In genomic region chr6:32868257-32868788, GRCh38 we compare ENCODE assay signal across 8 cellular contexts. TPM values are rescaled to one million over a fixed set of nuclear protein-coding genes. Genes with fewer than 3 reads are reported as not detected.
DNase-seq lines count a peak whose midpoint lies in the region; ATAC-seq and TF ChIP-seq lines count a peak whose summit lies in the region.

No MANE protein-coding gene starts in this region.

- TF ChIP-seq CTCF in DOHH2 (IDR thresholded peaks at IDR 0.05; ENCODE audit: low read depth, low read length, poor library complexity, severe bottlenecking) (peak; percentile 94), gastroesophageal sphincter (IDR thresholded peaks at IDR 0.05) (peak; percentile 87 to 98 (median 92)), upper lobe of right lung (IDR thresholded peaks at IDR 0.05) (peak; percentile 92)

- H2BK120ac ChIP-seq in trophoblast cell (ENCODE audit: insufficient read depth, low read length, poor library complexity) = no peak overlapping the region

- WGBS in gastroesophageal sphincter (ENCODE audit: low coverage in 1 of 2), 2 donors = 15 to 20% methylated on average over 5 of the region's 5 CpGs
- no CpG with 5 or more reads among the region's 5 CpGs for WGBS in trophoblast cell (ENCODE audit: extremely low coverage, insufficient coverage, insufficient read length)

- no peaks in the 10 kb centered on the region; the same call in 1 of the 2 replicates for H3F3A ChIP-seq in DOHH2 (ENCODE audit: control insufficient read depth, insufficient read depth)

- H4K20me1 ChIP-seq in DOHH2 (ENCODE audit: control insufficient read depth, insufficient read depth, low read depth, low read length) (no peaks in the 10 kb centered on the region), Karpas-422 (ENCODE audit: insufficient read depth, low read depth, low read length) (no peaks in the 10 kb centered on the region)

- peak; percentile 55 for ATAC-seq in gastroesophageal sphincter
- peak; percentile 90 for ATAC-seq in upper lobe of right lung
- ATAC-seq in GM21367 (IDR thresholded peaks at IDR 0.05; ENCODE audit: unreplicated experiment) = no peak

- H3K36me3 ChIP-seq in DOHH2 (ENCODE audit: control insufficient read depth, low read length) = no peaks in the 10 kb centered on the region
- H3K36me3 ChIP-seq in Karpas-422 (ENCODE audit: insufficient read depth, low read length) = no peaks in the 10 kb centered on the region
- H3K36me3 ChIP-seq in gastroesophageal sphincter = no peaks in the 10 kb centered on the region
- H3K36me3 ChIP-seq in trophoblast cell (ENCODE audit: control insufficient read depth in 1 of 2, insufficient read depth in 2 of 2, low read length in 2 of 2) = no peaks in the 10 kb centered on the region
- H3K36me3 ChIP-seq in upper lobe of right lung = no peaks in the 10 kb centered on the region

- H3K4me3 ChIP-seq in DOHH2 (ENCODE audit: low read length) = peak overlapping the region; percentile 39
- peak overlapping the region; percentile 49 for H3K4me3 ChIP-seq in Karpas-422 (ENCODE audit: low read length)
- H3K4me3 ChIP-seq in gastroesophageal sphincter = no peak overlapping the region
- H3K4me3 ChIP-seq in trophoblast cell (ENCODE audit: low read depth, low read length) = no peak overlapping the region
- no peak overlapping the region for H3K4me3 ChIP-seq in upper lobe of right lung

- in situ Hi-C loops in SK-MEL-5 (cut with HindIII; ENCODE audit: low pct_unique_long_range_greater_than_20kb, low sequenced_read_pairs) = no loop called here

- H2AFZ ChIP-seq in Karpas-422 (ENCODE audit: low read length) (peak overlapping the region; percentile 64; the same call in 1 of the 2 replicates), trophoblast cell (ENCODE audit: insufficient read depth, low read length, poor library complexity) (no peak overlapping the region)

- H3K4me1 ChIP-seq in DOHH2 (ENCODE audit: control insufficient read depth, low read length) = peaks cover 27% of the 10 kb centered on the region
- H3K4me1 ChIP-seq in Karpas-422 (ENCODE audit: low read length) = peaks cover 32% of the 10 kb centered on the region
- H3K4me1 ChIP-seq in gastroesophageal sphincter = no peaks in the 10 kb centered on the region
- no peaks in the 10 kb centered on the region for H3K4me1 ChIP-seq in trophoblast cell (ENCODE audit: control insufficient read depth in 1 of 2, insufficient read depth in 2 of 2, low read length in 2 of 2)
- no peaks in the 10 kb centered on the region for H3K4me1 ChIP-seq in upper lobe of right lung

- H3K27ac ChIP-seq in DOHH2 (ENCODE audit: low read depth, low read length) (no peak overlapping the region), Karpas-422 (ENCODE audit: low read length) (peak overlapping the region; percentile 94), gastroesophageal sphincter (no peak overlapping the region), trophoblast cell (ENCODE audit: low read depth, low read length) (no peak overlapping the region), upper lobe of right lung (no peak overlapping the region)

- H3K14ac ChIP-seq in trophoblast cell (ENCODE audit: low read length) = no peak overlapping the region

- peak overlapping the region; percentile 63 for H3K4me2 ChIP-seq in DOHH2 (ENCODE audit: low read length)
- peak overlapping the region; percentile 80 for H3K4me2 ChIP-seq in Karpas-422 (ENCODE audit: low read depth, low read length, poor library complexity, severe bottlenecking)
- no peak overlapping the region for H3K4me2 ChIP-seq in trophoblast cell (ENCODE audit: low read length)

- H3K79me2 ChIP-seq in DOHH2 (ENCODE audit: control insufficient read depth, low read length) = no peaks in the 10 kb centered on the region
- no peaks in the 10 kb centered on the region for H3K79me2 ChIP-seq in Karpas-422 (ENCODE audit: low read length)
- H3K79me2 ChIP-seq in trophoblast cell (ENCODE audit: control insufficient read depth, insufficient read depth, low read length, poor library complexity) = no peaks in the 10 kb centered on the region

- intact Hi-C loops in upper lobe of right lung (cut with DNase I) = loop anchor here (5.0 kb wide), 1 partner anchor 41 kb away; no protein-coding TSS in a partner anchor

- H2BK12ac ChIP-seq in trophoblast cell (ENCODE audit: low read length) = no peak overlapping the region

- DNase-seq in Karpas-422 (peak; percentile 96), SK-MEL-5 (ENCODE audit: low read depth, low spot score) (peak; percentile 81), trophoblast cell (peak; percentile 69 to 95), upper lobe of right lung (peak; percentile 78)
- DNase-seq in activated effector memory CD4-positive, alpha-beta T cell treated with Interleukin-2 at 50 U/mL for 16 hours = peak; percentile 70

- H4K91ac ChIP-seq in trophoblast cell (ENCODE audit: low read depth, low read length) = no peak overlapping the region

- H4K8ac ChIP-seq in trophoblast cell (ENCODE audit: low read depth, low read length) = no peak overlapping the region

- H2BK5ac ChIP-seq in trophoblast cell (ENCODE audit: low read depth, low read length, poor library complexity) = no peak overlapping the region

- H3K9ac ChIP-seq in Karpas-422 (ENCODE audit: low read length) = peak overlapping the region; percentile 69
- no peak overlapping the region for H3K9ac ChIP-seq in trophoblast cell (ENCODE audit: low read length)

- no peak overlapping the region for H3K23ac ChIP-seq in trophoblast cell (ENCODE audit: low read length)

- no peak overlapping the region for H3K18ac ChIP-seq in trophoblast cell (ENCODE audit: low read length)

- H3K9me3 ChIP-seq in DOHH2 (ENCODE audit: control insufficient read depth, insufficient read depth, low read length) (no peaks in the 10 kb centered on the region), Karpas-422 (ENCODE audit: low read length) (no peaks in the 10 kb centered on the region), gastroesophageal sphincter (peaks cover 0 to 10% (median 0%) of the 10 kb centered on the region in 3 donors), trophoblast cell (ENCODE audit: insufficient read depth, low read depth, low read length) (no peaks in the 10 kb centered on the region), upper lobe of right lung (no peaks in the 10 kb centered on the region)

- H3K4ac ChIP-seq in trophoblast cell (ENCODE audit: low read depth, low read length) = no peak overlapping the region

- H4K12ac ChIP-seq in trophoblast cell (ENCODE audit: low read depth, low read length) = no peak overlapping the region

- H3K27me3 ChIP-seq in DOHH2 (ENCODE audit: control insufficient read depth, low read length) = no peaks in the 10 kb centered on the region
- no peaks in the 10 kb centered on the region for H3K27me3 ChIP-seq in Karpas-422 (ENCODE audit: low read length)
- peaks cover 17% of the 10 kb centered on the region for H3K27me3 ChIP-seq in gastroesophageal sphincter
- H3K27me3 ChIP-seq in trophoblast cell (ENCODE audit: insufficient read depth, low read length) = no peaks in the 10 kb centered on the region
- no peaks in the 10 kb centered on the region for H3K27me3 ChIP-seq in upper lobe of right lung

- TF ChIP-seq POLR2A in gastroesophageal sphincter (IDR thresholded peaks at IDR 0.05) = no peak

- no peak for TF ChIP-seq EP300 in gastroesophageal sphincter (IDR thresholded peaks at IDR 0.05)

- no peak overlapping the region for H2AK5ac ChIP-seq in trophoblast cell (ENCODE audit: low read length)

- H3K9me2 ChIP-seq in DOHH2 (replicated peaks; ENCODE audit: control insufficient read depth, low read length) (no peaks in the 10 kb centered on the region), Karpas-422 (replicated peaks; ENCODE audit: insufficient read depth, low read length) (no peaks in the 10 kb centered on the region)

- H3K79me1 ChIP-seq in trophoblast cell (ENCODE audit: low read length) = no peaks in the 10 kb centered on the region

RNA-seq across cellular contexts. Expression of gene PSMB9, which starts 14.3 kb away (rescaled TPM):
- total RNA-seq in Karpas-422 (2014; rRNA removed; shearing (Covaris generic); ENCODE audit: low replicate concordance) = 185 and 284 TPM in 2 replicates
- total RNA-seq in SK-MEL-5 (2014; rRNA removed; shearing (Covaris generic)) = 10.4 and 15.4 TPM in 2 replicates
- polyA plus RNA-seq in SK-MEL-5 (2015; cell fraction: cytosol; rRNA removed) = 20.7 and 24.6 TPM in 2 replicates
- polyA plus RNA-seq in SK-MEL-5 (2015; cell fraction: nucleus; rRNA removed) = 6.5 and 8.5 TPM in 2 replicates
- total RNA-seq in gastroesophageal sphincter (10 to 100 TPM; 12.9 to 19.7 (median 15.8) TPM), upper lobe of right lung (47.2 TPM)
- polyA plus RNA-seq in trophoblast cell (2013) = not detected in 2 replicates

RNA-seq across cellular contexts. Expression of gene TAP1, which starts 14.8 kb away (rescaled TPM):
- total RNA-seq in Karpas-422 (2014; rRNA removed; shearing (Covaris generic); ENCODE audit: low replicate concordance) = 120 and 171 TPM in 2 replicates
- 30.6 and 36.4 TPM in 2 replicates for total RNA-seq in SK-MEL-5 (2014; rRNA removed; shearing (Covaris generic))
- 32.6 and 35.5 TPM in 2 replicates for polyA plus RNA-seq in SK-MEL-5 (2015; cell fraction: cytosol; rRNA removed)
- 25.3 and 25.7 TPM in 2 replicates for polyA plus RNA-seq in SK-MEL-5 (2015; cell fraction: nucleus; rRNA removed)
- 10 to 100 TPM; 24.6 to 41.8 (median 26.5) TPM for total RNA-seq in gastroesophageal sphincter
- 1.9 and 2.2 TPM in 2 replicates for polyA plus RNA-seq in trophoblast cell (2013)
- 60.4 TPM for total RNA-seq in upper lobe of right lung

RNA-seq across cellular contexts. Expression of gene PSMB8, which starts 24.5 kb away (rescaled TPM):
- total RNA-seq in Karpas-422 (2014; rRNA removed; shearing (Covaris generic); ENCODE audit: low replicate concordance) = 212 and 306 TPM in 2 replicates
- 40.4 and 43.9 TPM in 2 replicates for total RNA-seq in SK-MEL-5 (2014; rRNA removed; shearing (Covaris generic))
- polyA plus RNA-seq in SK-MEL-5 (2015; cell fraction: cytosol; rRNA removed) = 28.9 and 33.5 TPM in 2 replicates
- 39.7 and 43.3 TPM in 2 replicates for polyA plus RNA-seq in SK-MEL-5 (2015; cell fraction: nucleus; rRNA removed)
- total RNA-seq in gastroesophageal sphincter = 10 to 100 TPM; 20.2 to 49.9 (median 36.7) TPM
- polyA plus RNA-seq in trophoblast cell (2013) = 0.16 and 0.17 TPM in 2 replicates
- total RNA-seq in upper lobe of right lung = 86.9 TPM

RNA-seq across cellular contexts. Expression of gene TAP2, which starts 29.8 kb away (rescaled TPM):
- total RNA-seq in Karpas-422 (2014; rRNA removed; shearing (Covaris generic); ENCODE audit: low replicate concordance) = 93.0 and 140 TPM in 2 replicates
- 52.5 and 54.2 TPM in 2 replicates for total RNA-seq in SK-MEL-5 (2014; rRNA removed; shearing (Covaris generic))
- polyA plus RNA-seq in SK-MEL-5 (2015; cell fraction: cytosol; rRNA removed) = 33.3 and 37.1 TPM in 2 replicates
- polyA plus RNA-seq in SK-MEL-5 (2015; cell fraction: nucleus; rRNA removed) = 90.6 and 106 TPM in 2 replicates
- total RNA-seq in gastroesophageal sphincter (10 to 100 TPM in 3 of 4 donors, 1 to 10 TPM in 1; 6.9 to 16.0 (median 11.1) TPM), upper lobe of right lung (56.4 TPM)
- 0.82 and 0.92 TPM in 2 replicates for polyA plus RNA-seq in trophoblast cell (2013)

RNA-seq across cellular contexts. Expression of gene HLA-DOB, which starts 51.5 kb away (rescaled TPM):
- total RNA-seq in Karpas-422 (2014; rRNA removed; shearing (Covaris generic); ENCODE audit: low replicate concordance) = 77.3 and 91.6 TPM in 2 replicates
- not detected in 2 replicates for total RNA-seq in SK-MEL-5 (2014; rRNA removed; shearing (Covaris generic))
- polyA plus RNA-seq in SK-MEL-5 (2015; cell fraction: cytosol; rRNA removed) = 0.10 TPM in 1 of 2 replicates, not detected in the other
- polyA plus RNA-seq in SK-MEL-5 (2015; cell fraction: nucleus; rRNA removed) = 0.60 TPM in 1 of 2 replicates, not detected in the other
- under 1 TPM in 2 of 4 donors, not detected in 2; 0.37 to 0.40 TPM for total RNA-seq in gastroesophageal sphincter
- polyA plus RNA-seq in trophoblast cell (2013) = 0.15 and 0.21 TPM in 2 replicates
- total RNA-seq in upper lobe of right lung = 0.64 TPM

Comparison
In these comparisons a context has a peak if more than half of its experiments do, and no peak if none do; other contexts are left out.
1. H3K4me3 ChIP-seq: peak in DOHH2 (single experiment) and Karpas-422 (single experiment); none in gastroesophageal sphincter (0 of 2), trophoblast cell (single experiment) and upper lobe of right lung (single experiment).
2. Peak in every context shown above with its lines, with median percentiles within 50 percentile points of each other: CTCF ChIP-seq and DNase-seq.